15 cellular contexts compared by ENCODE assay signal in genomic region chr4:61740950-61741638, GRCh38.
DNase-seq lines count a peak whose midpoint lies in the region; TF ChIP-seq lines count a peak whose summit lies in the region.
"Had no signal": no experiment of that assay in that cellular context is flagged by ENCODE, and none has a peak within 500 bp of the region (broad histone marks: within the 10 kb centered on the region; RNA-seq: fewer than 3 reads in every experiment).

No MANE protein-coding gene starts in this region.

- DNase-seq in NCI-H1694 (lab: John Stamatoyannopoulos, UW) (peak; percentile 24), NCI-H1694 treated with DMSO at 0.1 percent for 48 hours (lab: John Stamatoyannopoulos, UW) (no peak), adrenal gland (peak; percentile 45 to 72 (median 63)), inferior parietal cortex (ENCODE audit: extremely low spot score) (peak; percentile 52), superior temporal gyrus (ENCODE audit: extremely low spot score) (peak; percentile 66), RKO (ENCODE audit: low spot score) (no peak), kidney tubule cell (ENCODE audit: low spot score) (no peak), Kasumi-1 (lab: John Stamatoyannopoulos, UW) (no peak)
- DNase-seq: activated naive CD8-positive, alpha-beta T cell treated with anti-CD3 and anti-CD28 coated beads, Interleukin-2, amount 10 ng/mL, durations not matched to agents 7 days and 5 days; effector CD4-positive, alpha-beta T cell; GOT3; NCI-H1105; PC-9; psoas muscle had no signal

- peak; percentile 46 to 65 (median 57) for TF ChIP-seq CTCF in adrenal gland (IDR thresholded peaks at IDR 0.05)

- WGBS in adrenal gland, 4 donors: 15 to 25% (median 21%) methylated on average over 4 of the region's 4 CpGs

- H3K36me3 ChIP-seq in adrenal gland (replicated peaks in 1 of 2): no peaks in the 10 kb centered on the region

- intact Hi-C loops in adrenal gland (cut with DNase I): no loop called here

- no peaks in the 10 kb centered on the region for H3K9me3 ChIP-seq in adrenal gland (replicated peaks in 1 of 3)
- H3K9me3 ChIP-seq: Caco-2, psoas muscle had no signal

- no peaks in the 10 kb centered on the region for H3K27me3 ChIP-seq in adrenal gland

- no peak overlapping the region for H3K4me3 ChIP-seq in adrenal gland
- H3K4me3 ChIP-seq: PC-9, psoas muscle had no signal

- no peak for TF ChIP-seq POLR2A in adrenal gland (IDR thresholded peaks at IDR 0.05)

- peaks cover 0 to 10% of the 10 kb centered on the region in 2 donors for H3K4me1 ChIP-seq in adrenal gland (replicated peaks in 1 of 2)
- H3K4me1 ChIP-seq: Caco-2, psoas muscle had no signal

- H3K27ac ChIP-seq in adrenal gland: peak overlapping the region in 1 of 5 donors; percentile 23
- H3K27ac ChIP-seq: PC-9, psoas muscle had no signal

Comparison
In these comparisons a context has a peak if more than half of its experiments do, and no peak if none do; other contexts are left out.
1. DNase-seq: peak in NCI-H1694 (single experiment), adrenal gland (7 of 7), inferior parietal cortex (single experiment) and superior temporal gyrus (single experiment); none in NCI-H1694 treated with DMSO at 0.1 percent for 48 hours (single experiment), RKO (single experiment), kidney tubule cell (single experiment) and Kasumi-1 (0 of 2).